ENCODE assay signal across 1 cellular context in genomic region chr9:72524820-72525539, GRCh38.
TF ChIP-seq lines count a peak whose summit lies in the region.

No MANE protein-coding gene starts in this region.

TF ChIP-seq in HepG2, 621 proteins besides CTCF, POLR2A, EP300 and RAD21 (continued from another document):
- TF ChIP-seq THAP11 (CRISPR knock-in tag; IDR thresholded peaks at IDR 0.05), result no peak
- TF ChIP-seq ZC3H13 (CRISPR knock-in tag; IDR thresholded peaks at IDR 0.05), result no peak
- no peak for TF ChIP-seq NFKB2 (CRISPR knock-in tag; IDR thresholded peaks at IDR 0.05; ENCODE audit: borderline replicate concordance)
- TF ChIP-seq CHCHD3 (CRISPR knock-in tag; IDR thresholded peaks at IDR 0.05), result no peak
